In the genomic region with DNA sequence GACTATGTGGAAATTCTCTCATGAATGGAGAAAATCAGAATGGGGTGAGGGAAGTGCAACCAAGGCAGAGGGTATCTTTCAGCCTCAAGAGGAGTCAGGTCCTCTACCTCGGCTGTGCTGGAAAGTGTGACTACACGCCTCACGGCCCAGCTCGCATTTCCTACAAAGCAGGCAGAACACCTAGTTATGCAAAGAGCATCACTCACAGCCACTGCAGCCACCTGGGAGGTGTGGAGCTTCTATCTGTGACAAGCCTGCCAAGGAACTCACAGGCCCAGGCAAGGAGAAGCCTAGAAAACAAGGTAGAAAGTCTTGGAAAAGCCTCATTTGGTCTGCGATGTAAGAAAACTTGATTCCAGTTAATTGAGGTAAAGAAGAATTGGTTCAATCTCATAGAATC, we compare ENCODE assay signal across 11 cellular contexts.
DNase-seq lines count a peak whose midpoint lies in the region; ATAC-seq and TF ChIP-seq lines count a peak whose summit lies in the region.
"Had no signal": no experiment of that assay in that cellular context is flagged by ENCODE, and none has a peak within 500 bp of the region (broad histone marks: within the 10 kb centered on the region; RNA-seq: fewer than 3 reads in every experiment).

No MANE protein-coding gene starts in this region.

- H3K4me1 Mint-ChIP-seq in CD4-positive, alpha-beta T cell (ENCODE audit: low read depth), result peaks cover 23% of the 10 kb centered on the region
- peaks cover 20% of the 10 kb centered on the region for H3K4me1 Mint-ChIP-seq in neural progenitor cell

- H2AFZ ChIP-seq in mammary epithelial cell (ENCODE audit: low read depth, low read length), result peak overlapping the region; percentile 63
- no peak overlapping the region for H2AFZ ChIP-seq in neural progenitor cell (replicated peaks)

- POLR2A ChIA-PET in CD4-positive, alpha-beta T cell (lab: Charles Lee), result interaction anchor here (0.9 to 1.5 kb wide), 4 partner anchors 14 to 498 kb away, joined by 3 to 9 read pairs (median 6); a partner anchor contains a TSS

- ATAC-seq in CD4-positive, alpha-beta T cell (ENCODE audit: poor library complexity), result no peak
- ATAC-seq in sciatic nerve, result no peak

- intact Hi-C loops in CD4-positive, alpha-beta T cell (cut with DNase I, micrococcal nuclease), result loop anchor here (1.0 to 5.0 kb wide), 3 partner anchors 35 to 78 kb away; a partner anchor contains a TSS
- intact Hi-C loops in mammary epithelial cell (cut with micrococcal nuclease) (loop anchor here (1.0 to 10.0 kb wide), 4 partner anchors 49 to 635 kb away; a partner anchor contains a TSS), sciatic nerve (cut with DNase I) (no loop called here), adrenal gland (cut with DNase I) (no loop called here)

- no peaks in the 10 kb centered on the region for H3K9me3 ChIP-seq in CD4-positive, alpha-beta T cell (ENCODE audit: control insufficient read depth, low read length)
- H3K9me3 ChIP-seq in DOHH2 (ENCODE audit: control insufficient read depth, insufficient read depth, low read length) (no peaks in the 10 kb centered on the region), mammary epithelial cell (replicated peaks; ENCODE audit: insufficient read depth, low read length) (no peaks in the 10 kb centered on the region), neural progenitor cell (ENCODE audit: low read depth) (no peaks in the 10 kb centered on the region), adrenal gland (replicated peaks in 1 of 3) (no peaks in the 10 kb centered on the region)
- H3K9me3 ChIP-seq: BLaER1 treated with 17β-estradiol and CSF1 and Interleukin-3, amounts not matched to agents 10 nM and 100 nM; pancreas had no signal

- H3K79me2 ChIP-seq in DOHH2 (ENCODE audit: control insufficient read depth, low read length) (no peaks in the 10 kb centered on the region), mammary epithelial cell (ENCODE audit: insufficient read depth, low read length) (no peaks in the 10 kb centered on the region), neural progenitor cell (ENCODE audit: low read depth) (no peaks in the 10 kb centered on the region)

- H3K4me1 ChIP-seq in DOHH2 (ENCODE audit: control insufficient read depth, low read length) (peaks cover 15% of the 10 kb centered on the region), mammary epithelial cell (ENCODE audit: insufficient read depth, low read length) (peaks cover 38% of the 10 kb centered on the region), neural progenitor cell (peaks cover 4% of the 10 kb centered on the region), adrenal gland (replicated peaks in 1 of 2) (peaks cover 0 to 10% of the 10 kb centered on the region in 2 donors)

- in situ Hi-C loops in mammary epithelial cell (cut with MboI; ENCODE audit: low sequenced_read_pairs in 2 of 2), result no loop called here

- no peak for DNase-seq in CD4-positive, alpha-beta T cell
- DNase-seq in mammary epithelial cell (peak; percentile 12), neural progenitor cell (ENCODE audit: low spot score) (no peak), sciatic nerve (ENCODE audit: low spot score) (no peak), midbrain (lab: John Stamatoyannopoulos, UW) (no peak), adrenal gland (no peak)

- H3K4me3 Mint-ChIP-seq in CD4-positive, alpha-beta T cell, result no peak overlapping the region
- H3K4me3 Mint-ChIP-seq in neural progenitor cell, result peak overlapping the region; percentile 37

- no peaks in the 10 kb centered on the region for H3K27me3 Mint-ChIP-seq in CD4-positive, alpha-beta T cell
- H3K27me3 Mint-ChIP-seq in neural progenitor cell (ENCODE audit: insufficient read depth, low read depth), result no peaks in the 10 kb centered on the region

- CTCF ChIA-PET in CD4-positive, alpha-beta T cell (lab: Charles Lee), result no interaction called here
- CTCF ChIA-PET in mammary epithelial cell (lab: Charles Lee; ENCODE audit: low non-redundant PET), result interaction anchor here (0.5 kb wide), 1 partner anchor 211 kb away, joined by 8 read pairs; no protein-coding TSS in a partner anchor

- peak overlapping the region; percentile 39; the same call in 1 of the 2 replicates for H3K4me2 ChIP-seq in DOHH2 (ENCODE audit: low read length)
- H3K4me2 ChIP-seq in mammary epithelial cell (ENCODE audit: insufficient read depth, low read depth, low read length), result peak overlapping the region; percentile 79
- H3K4me2 ChIP-seq in neural progenitor cell, result peak overlapping the region; percentile 54

- H3K36me3 ChIP-seq in DOHH2 (ENCODE audit: control insufficient read depth, low read length) (no peaks in the 10 kb centered on the region), mammary epithelial cell (ENCODE audit: insufficient read depth, low read length) (no peaks in the 10 kb centered on the region), neural progenitor cell (no peaks in the 10 kb centered on the region), adrenal gland (replicated peaks in 1 of 2) (no peaks in the 10 kb centered on the region)
- H3K36me3 ChIP-seq: BLaER1 treated with 17β-estradiol and CSF1 and Interleukin-3, amounts not matched to agents 10 nM and 100 nM; pancreas had no signal

- H3K9ac ChIP-seq in mammary epithelial cell (ENCODE audit: insufficient read depth, low read length) (peak overlapping the region; percentile 25), neural progenitor cell (no peak overlapping the region)
- H3K9ac ChIP-seq: BLaER1 treated with 17β-estradiol and CSF1 and Interleukin-3, amounts not matched to agents 10 nM and 100 nM had no signal

- BruUV-seq in mammary epithelial cell (replicated peaks; lab: Mats Ljungman, UMichigan), result no TSS peak

- dilution Hi-C loops in mammary epithelial cell (cut with HindIII; ENCODE audit: low sequenced_read_pairs), result no loop called here

- H3K9me3 Mint-ChIP-seq in CD4-positive, alpha-beta T cell, result no peaks in the 10 kb centered on the region
- no peaks in the 10 kb centered on the region for H3K9me3 Mint-ChIP-seq in neural progenitor cell
- H3K9me3 Mint-ChIP-seq: activated T-cell treated with anti-CD3 and anti-CD28 coated beads, Interleukin-2, amount 50 U/mL, for 4 hours had no signal

- H4K20me1 ChIP-seq in DOHH2 (ENCODE audit: control insufficient read depth, insufficient read depth, low read depth, low read length) (no peaks in the 10 kb centered on the region), mammary epithelial cell (ENCODE audit: insufficient read depth, low read length) (no peaks in the 10 kb centered on the region), neural progenitor cell (ENCODE audit: low read depth) (no peaks in the 10 kb centered on the region)
- H4K20me1 ChIP-seq: BLaER1 treated with 17β-estradiol and CSF1 and Interleukin-3, amounts not matched to agents 10 nM and 100 nM had no signal

- H3K27ac Mint-ChIP-seq in CD4-positive, alpha-beta T cell, result peak overlapping the region; percentile 60
- H3K27ac Mint-ChIP-seq in neural progenitor cell, result no peak overlapping the region

- H3K9me2 ChIP-seq in DOHH2 (replicated peaks; ENCODE audit: control insufficient read depth, low read length), result no peaks in the 10 kb centered on the region

- TF ChIP-seq POLR2A in adrenal gland (IDR thresholded peaks at IDR 0.05), result no peak

- no peaks in the 10 kb centered on the region for H3K36me3 Mint-ChIP-seq in CD4-positive, alpha-beta T cell (ENCODE audit: low read depth)
- no peaks in the 10 kb centered on the region for H3K36me3 Mint-ChIP-seq in neural progenitor cell

- H3K27me3 ChIP-seq in CD4-positive, alpha-beta T cell (ENCODE audit: control insufficient read depth, insufficient read depth, low read length), result no peaks in the 10 kb centered on the region
- H3K27me3 ChIP-seq in DOHH2 (ENCODE audit: control insufficient read depth, low read length) (no peaks in the 10 kb centered on the region), mammary epithelial cell (ENCODE audit: insufficient read depth, low read length) (no peaks in the 10 kb centered on the region), neural progenitor cell (no peaks in the 10 kb centered on the region), adrenal gland (no peaks in the 10 kb centered on the region)
- H3K27me3 ChIP-seq: BLaER1 treated with 17β-estradiol and CSF1 and Interleukin-3, amounts not matched to agents 10 nM and 100 nM; dorsolateral prefrontal cortex; pancreas had no signal

- no peak overlapping the region for H3K4me3 ChIP-seq in DOHH2 (ENCODE audit: low read length)
- no peak overlapping the region for H3K4me3 ChIP-seq in mammary epithelial cell (replicated peaks in 1 of 3; ENCODE audit: insufficient read depth in 1 of 3, low read depth in 2 of 3, low read length in 3 of 3)
- no peak overlapping the region for H3K4me3 ChIP-seq in neural progenitor cell
- H3K4me3 ChIP-seq in adrenal gland, result no peak overlapping the region
- H3K4me3 ChIP-seq: BLaER1 treated with 17β-estradiol and CSF1 and Interleukin-3, amounts not matched to agents 10 nM and 100 nM had no signal

- WGBS in mammary epithelial cell (ENCODE audit: low coverage, missing lambda C conversion rate), result 90% methylated on average over 5 of the region's 5 CpGs
- WGBS in adrenal gland, 4 donors, result 85 to 98% (median 95%) methylated on average over 5 of the region's 5 CpGs

- no peak for TF ChIP-seq CTCF in CD4-positive, alpha-beta T cell (IDR thresholded peaks at IDR 0.05)
- TF ChIP-seq CTCF in DOHH2 (IDR thresholded peaks at IDR 0.05; ENCODE audit: low read depth, low read length, poor library complexity, severe bottlenecking) (no peak), mammary epithelial cell (conservative IDR thresholded peaks at IDR 0.05 in 1 of 2, IDR thresholded peaks at IDR 0.05 in 1 of 2; ENCODE audit: extremely low read depth in 1 of 2, insufficient read depth in 1 of 2, low read depth in 1 of 2, low read length in 2 of 2) (no peak), neural progenitor cell (IDR thresholded peaks at IDR 0.05) (no peak), adrenal gland (IDR thresholded peaks at IDR 0.05) (no peak)

- no peaks in the 10 kb centered on the region for H3F3A ChIP-seq in DOHH2 (ENCODE audit: control insufficient read depth, insufficient read depth)
- H3F3A ChIP-seq in neural progenitor cell (ENCODE audit: low read depth), result peaks cover 4% of the 10 kb centered on the region

- no peak overlapping the region for H3K27ac ChIP-seq in CD4-positive, alpha-beta T cell (ENCODE audit: low read depth, low read length)
- H3K27ac ChIP-seq in DOHH2 (ENCODE audit: low read depth, low read length), result no peak overlapping the region
- peak overlapping the region; percentile 90 for H3K27ac ChIP-seq in mammary epithelial cell (ENCODE audit: insufficient read depth, low read depth, low read length)
- H3K27ac ChIP-seq in neural progenitor cell, result no peak overlapping the region
- no peak overlapping the region for H3K27ac ChIP-seq in adrenal gland
- H3K27ac ChIP-seq: BLaER1 treated with 17β-estradiol and CSF1 and Interleukin-3, amounts not matched to agents 10 nM and 100 nM had no signal

Comparison
In these comparisons a context has a peak if more than half of its experiments do, and no peak if none do; other contexts are left out.
1. intact Hi-C loops: an anchor here in CD4-positive, alpha-beta T cell (1.0 to 5.0 kb wide) and mammary epithelial cell (1.0 to 10.0 kb wide); none called in sciatic nerve and adrenal gland.